12 cellular contexts compared by ENCODE assay signal in genomic region chr4:158914178-158914577, GRCh38.
A peak's percentile ranks its signal among the peaks of the same experiment; 100 is the strongest.
DNase-seq lines count a peak whose midpoint lies in the region; ATAC-seq lines count a peak whose summit lies in the region.
"Had no signal": no experiment of that assay in that cellular context is flagged by ENCODE, and none has a peak within 500 bp of the region (broad histone marks: within the 10 kb centered on the region; RNA-seq: fewer than 3 reads in every experiment).

No MANE protein-coding gene starts in this region.

- peaks cover 4% of the 10 kb centered on the region for H3K36me3 Mint-ChIP-seq in activated CD8-positive, alpha-beta memory T cell treated with anti-CD3 and anti-CD28 coated beads, Interleukin-2, amount 10 ng/mL, durations not matched to agents 7 days and 5 days
- no peaks in the 10 kb centered on the region for H3K36me3 Mint-ChIP-seq in stimulated activated effector memory CD8-positive, alpha-beta T cell treated with anti-CD3 and anti-CD28 coated beads, Interleukin-12 subunit alpha, Interleukin-12 subunit beta, amount 100 ng/mL, for 72 hours

- no peak overlapping the region for H3K27ac Mint-ChIP-seq in activated CD8-positive, alpha-beta memory T cell treated with anti-CD3 and anti-CD28 coated beads, Interleukin-2, amount 10 ng/mL, durations not matched to agents 7 days and 5 days
- no peak overlapping the region for H3K27ac Mint-ChIP-seq in stimulated activated effector memory CD8-positive, alpha-beta T cell treated with anti-CD3 and anti-CD28 coated beads, Interleukin-12 subunit alpha, Interleukin-12 subunit beta, amount 100 ng/mL, for 72 hours

- H3K9me3 Mint-ChIP-seq in activated CD8-positive, alpha-beta memory T cell treated with anti-CD3 and anti-CD28 coated beads, Interleukin-2, amount 10 ng/mL, durations not matched to agents 7 days and 5 days (ENCODE audit: low read depth) = no peaks in the 10 kb centered on the region
- H3K9me3 Mint-ChIP-seq in stimulated activated effector memory CD8-positive, alpha-beta T cell treated with anti-CD3 and anti-CD28 coated beads, Interleukin-12 subunit alpha, Interleukin-12 subunit beta, amount 100 ng/mL, for 72 hours = no peaks in the 10 kb centered on the region

- DNase-seq in HCEC 1CT (peak; percentile 69), astrocyte of the hippocampus (ENCODE audit: low read depth, low spot score) (peak; percentile 73), glomerular visceral epithelial cell (ENCODE audit: extremely low spot score) (peak; percentile 35), NCI-H69 (lab: John Stamatoyannopoulos, UW) (no peak), UCSD-AML1 (lab: John Stamatoyannopoulos, UW; ENCODE audit: unreplicated experiment) (no peak)
- DNase-seq in activated CD8-positive, alpha-beta memory T cell treated with anti-CD3 and anti-CD28 coated beads, Interleukin-2, amount 10 ng/mL, durations not matched to agents 7 days and 5 days = no peak
- no peak for DNase-seq in stimulated activated effector memory CD8-positive, alpha-beta T cell treated with anti-CD3 and anti-CD28 coated beads, Interleukin-12 subunit alpha, Interleukin-12 subunit beta, amount 100 ng/mL, for 72 hours (ENCODE audit: low spot score in 2 of 2)
- DNase-seq: activated T-cell treated with anti-CD3 and anti-CD28 coated beads, Interleukin-2, amount 50 U/mL, for 48 hours; NK-92 treated with Interleukin-12 subunit alpha and Interleukin-12 subunit beta, amount 100 ng/mL, for 24 hours had no signal

- CTCF ChIA-PET in activated CD8-positive, alpha-beta memory T cell treated with anti-CD3 and anti-CD28 coated beads, Interleukin-2, amount 10 ng/mL, durations not matched to agents 7 days and 5 days (lab: Charles Lee) = interaction anchor here (1.0 to 1.8 kb wide), 3 partner anchors 9 to 34 kb away, joined by 3 to 5 read pairs (median 3); no protein-coding TSS in a partner anchor

- H3K4me1 ChIP-seq in skeletal muscle satellite cell (ENCODE audit: control insufficient read depth, insufficient read depth, low read length) = peaks cover 17% of the 10 kb centered on the region

- no peaks in the 10 kb centered on the region for H3K27me3 Mint-ChIP-seq in activated CD8-positive, alpha-beta memory T cell treated with anti-CD3 and anti-CD28 coated beads, Interleukin-2, amount 10 ng/mL, durations not matched to agents 7 days and 5 days
- H3K27me3 Mint-ChIP-seq: progenitor cell of endocrine pancreas had no signal

- H3K27me3 ChIP-seq in skeletal muscle satellite cell (ENCODE audit: control insufficient read depth, insufficient read depth, low read length) = no peaks in the 10 kb centered on the region

- H3K4me3 ChIP-seq in skeletal muscle satellite cell (ENCODE audit: low read length) = no peak overlapping the region

- H3K9ac ChIP-seq in skeletal muscle satellite cell (ENCODE audit: low read depth, low read length) = no peak overlapping the region

- no peaks in the 10 kb centered on the region for H3K4me1 Mint-ChIP-seq in activated CD8-positive, alpha-beta memory T cell treated with anti-CD3 and anti-CD28 coated beads, Interleukin-2, amount 10 ng/mL, durations not matched to agents 7 days and 5 days
- H3K4me1 Mint-ChIP-seq in stimulated activated effector memory CD8-positive, alpha-beta T cell treated with anti-CD3 and anti-CD28 coated beads, Interleukin-12 subunit alpha, Interleukin-12 subunit beta, amount 100 ng/mL, for 72 hours = no peaks in the 10 kb centered on the region

- no peak overlapping the region for H3K4me3 Mint-ChIP-seq in activated CD8-positive, alpha-beta memory T cell treated with anti-CD3 and anti-CD28 coated beads, Interleukin-2, amount 10 ng/mL, durations not matched to agents 7 days and 5 days
- no peak overlapping the region for H3K4me3 Mint-ChIP-seq in stimulated activated effector memory CD8-positive, alpha-beta T cell treated with anti-CD3 and anti-CD28 coated beads, Interleukin-12 subunit alpha, Interleukin-12 subunit beta, amount 100 ng/mL, for 72 hours

- H3K36me3 ChIP-seq in skeletal muscle satellite cell (ENCODE audit: insufficient read depth, low read length) = no peaks in the 10 kb centered on the region

- no peaks in the 10 kb centered on the region for H3K9me3 ChIP-seq in skeletal muscle satellite cell (replicated peaks; ENCODE audit: low read length)

- H3K4me2 ChIP-seq in skeletal muscle satellite cell (ENCODE audit: low read length) = peak overlapping the region; percentile 46

- ATAC-seq in activated CD8-positive, alpha-beta memory T cell treated with anti-CD3 and anti-CD28 coated beads, Interleukin-2, amount 10 ng/mL, durations not matched to agents 7 days and 5 days = no peak
- no peak for ATAC-seq in stimulated activated effector memory CD8-positive, alpha-beta T cell treated with anti-CD3 and anti-CD28 coated beads, Interleukin-12 subunit alpha, Interleukin-12 subunit beta, amount 100 ng/mL, for 72 hours
- ATAC-seq: HCT116 had no signal

Comparison
In these comparisons a context has a peak if more than half of its experiments do, and no peak if none do; other contexts are left out.
1. DNase-seq: peak in HCEC 1CT (single experiment), astrocyte of the hippocampus (single experiment) and glomerular visceral epithelial cell (single experiment); none in NCI-H69 (single experiment), activated CD8-positive, alpha-beta memory T cell treated with anti-CD3 and anti-CD28 coated beads, Interleukin-2, amount 10 ng/mL, durations not matched to agents 7 days and 5 days (single experiment), stimulated activated effector memory CD8-positive, alpha-beta T cell treated with anti-CD3 and anti-CD28 coated beads, Interleukin-12 subunit alpha, Interleukin-12 subunit beta, amount 100 ng/mL, for 72 hours (0 of 2) and UCSD-AML1 (single experiment).